In genomic region chr16:21508661-21509432, GRCh38 we compare ENCODE assay signal across 8 cellular contexts.
DNase-seq lines count a peak whose midpoint lies in the region; ATAC-seq and TF ChIP-seq lines count a peak whose summit lies in the region.
"Not testable (repeated sequence)": the region's sequence is repeated elsewhere in the genome, so short reads cannot be mapped to it uniquely, and the experiment has no call there.

No MANE protein-coding gene starts in this region.

- not testable (repeated sequence) for H4K8ac ChIP-seq in mesenchymal stem cell (ENCODE audit: low read length)

- H3K4me3 ChIP-seq in adrenal gland; gastroesophageal sphincter; mesenchymal stem cell (ENCODE audit: insufficient read depth in 1 of 2, low read depth in 1 of 2, low read length in 2 of 2); sigmoid colon; tibial nerve: not testable (repeated sequence)

- H3K4me3 Mint-ChIP-seq in activated CD4-positive, alpha-beta T cell treated with anti-CD3 and anti-CD28 coated beads, Interleukin-2, amount 10 ng/mL, durations not matched to agents 7 days and 5 days, result peak overlapping the region; percentile 79

- H3K4me1 ChIP-seq in adrenal gland (replicated peaks in 1 of 2), result peaks cover 23 to 52% of the 10 kb centered on the region in 2 donors
- H3K4me1 ChIP-seq in gastroesophageal sphincter, result peaks cover 15 to 93% (median 65%) of the 10 kb centered on the region in 3 donors
- H3K4me1 ChIP-seq in mesenchymal stem cell (ENCODE audit: control insufficient read depth, insufficient read depth, low read depth, low read length), result peaks cover 58% of the 10 kb centered on the region
- H3K4me1 ChIP-seq in sigmoid colon, result peaks cover 2 to 84% (median 76%) of the 10 kb centered on the region in 4 donors
- H3K4me1 ChIP-seq in tibial nerve, result peaks cover 0 to 73% (median 64%) of the 10 kb centered on the region in 4 donors

- H2AK5ac ChIP-seq in mesenchymal stem cell (ENCODE audit: low read length, severe bottlenecking), result peak overlapping the region; percentile 46

- not testable (repeated sequence) for H3K4me2 ChIP-seq in mesenchymal stem cell (ENCODE audit: low read length, poor library complexity, severe bottlenecking)

- not testable (repeated sequence) for H2BK120ac ChIP-seq in mesenchymal stem cell (ENCODE audit: low read depth, low read length)

- in situ Hi-C loops in Caki2 (cut with HindIII; ENCODE audit: low pct_unique_long_range_greater_than_20kb, low sequenced_read_pairs), result not testable (repeated sequence)

- not testable (repeated sequence) for H3K79me1 ChIP-seq in mesenchymal stem cell (replicated peaks; ENCODE audit: low read length, poor library complexity, severe bottlenecking)

- not testable (repeated sequence) for H3K14ac ChIP-seq in mesenchymal stem cell (ENCODE audit: low read length in 2 of 2)

- POLR2A ChIA-PET in activated CD4-positive, alpha-beta T cell treated with anti-CD3 and anti-CD28 coated beads, Interleukin-2, amount 10 ng/mL, durations not matched to agents 7 days and 5 days (lab: Charles Lee), result not testable (repeated sequence)

- H3K27ac Mint-ChIP-seq in activated CD4-positive, alpha-beta T cell treated with anti-CD3 and anti-CD28 coated beads, Interleukin-2, amount 10 ng/mL, durations not matched to agents 7 days and 5 days, result peak overlapping the region; percentile 91

- H3K27ac ChIP-seq in adrenal gland (peak overlapping the region in 4 of 5 donors; percentile 15 to 90 (median 64)), gastroesophageal sphincter (peak overlapping the region; percentile 10 to 88 (median 87)), sigmoid colon (peak overlapping the region; percentile 83 to 96 (median 86)), tibial nerve (peak overlapping the region in 3 of 4 donors; percentile 52 to 80 (median 66))
- H3K27ac ChIP-seq in mesenchymal stem cell (ENCODE audit: low read length, poor library complexity, severe bottlenecking), result not testable (repeated sequence)

- H3K18ac ChIP-seq in mesenchymal stem cell (ENCODE audit: low read depth in 1 of 2, low read length in 2 of 2), result not testable (repeated sequence)

- not testable (repeated sequence) for H2AFZ ChIP-seq in mesenchymal stem cell (ENCODE audit: low read depth, low read length)

- H3K4me1 Mint-ChIP-seq in activated CD4-positive, alpha-beta T cell treated with anti-CD3 and anti-CD28 coated beads, Interleukin-2, amount 10 ng/mL, durations not matched to agents 7 days and 5 days, result peaks cover 60% of the 10 kb centered on the region

- not testable (repeated sequence) for H3K27me3 ChIP-seq in adrenal gland; gastroesophageal sphincter; mesenchymal stem cell (ENCODE audit: control insufficient read depth in 1 of 2, insufficient read depth in 1 of 2, low read length in 2 of 2); sigmoid colon; tibial nerve

- not testable (repeated sequence) for ATAC-seq in gastroesophageal sphincter

- not testable (repeated sequence) for H3K9me3 Mint-ChIP-seq in activated CD4-positive, alpha-beta T cell treated with anti-CD3 and anti-CD28 coated beads, Interleukin-2, amount 10 ng/mL, durations not matched to agents 7 days and 5 days

- CTCF ChIA-PET in activated CD4-positive, alpha-beta T cell treated with anti-CD3 and anti-CD28 coated beads, Interleukin-2, amount 10 ng/mL, durations not matched to agents 7 days and 5 days (lab: Charles Lee), result interaction anchor here (1.6 kb wide), 1 partner anchor 9 kb away, joined by 3 read pairs; no protein-coding TSS in a partner anchor

- not testable (repeated sequence) for H2BK12ac ChIP-seq in mesenchymal stem cell (ENCODE audit: low read length in 2 of 2)

- not testable (repeated sequence) for H3K36me3 ChIP-seq in adrenal gland (replicated peaks in 1 of 2); gastroesophageal sphincter; sigmoid colon; tibial nerve
- peaks cover 0 to 29% of the 10 kb centered on the region in 2 experiments for H3K36me3 ChIP-seq in mesenchymal stem cell (ENCODE audit: control insufficient read depth in 1 of 2, insufficient read depth in 2 of 2, low read depth in 1 of 2, low read length in 2 of 2)

- H2BK5ac ChIP-seq in mesenchymal stem cell (ENCODE audit: low read depth, low read length, poor library complexity, severe bottlenecking), result not testable (repeated sequence)

- peaks cover 38% of the 10 kb centered on the region for H3K36me3 Mint-ChIP-seq in activated CD4-positive, alpha-beta T cell treated with anti-CD3 and anti-CD28 coated beads, Interleukin-2, amount 10 ng/mL, durations not matched to agents 7 days and 5 days (ENCODE audit: low read depth)

- H3K9ac ChIP-seq in mesenchymal stem cell (ENCODE audit: low read length), result not testable (repeated sequence)

- TF ChIP-seq EP300 in gastroesophageal sphincter (IDR thresholded peaks at IDR 0.05); sigmoid colon (IDR thresholded peaks at IDR 0.05); tibial nerve (IDR thresholded peaks at IDR 0.05): not testable (repeated sequence)

- H3K4ac ChIP-seq in mesenchymal stem cell (ENCODE audit: low read depth in 1 of 2, low read length in 2 of 2), result not testable (repeated sequence)

- not testable (repeated sequence) for H3K23ac ChIP-seq in mesenchymal stem cell (ENCODE audit: low read length in 2 of 2)

- not testable (repeated sequence) for TF ChIP-seq CTCF in adrenal gland (IDR thresholded peaks at IDR 0.05); gastroesophageal sphincter (IDR thresholded peaks at IDR 0.05); sigmoid colon (IDR thresholded peaks at IDR 0.05); tibial nerve (IDR thresholded peaks at IDR 0.05)

- DNase-seq in Caki2 (ENCODE audit: low read depth) (peak; percentile 38), OCI-M1 (lab: John Stamatoyannopoulos, UW) (peak; percentile 60), adrenal gland (peak; percentile 23 to 80 (median 62)), sigmoid colon (peak; percentile 72)
- DNase-seq in activated CD4-positive, alpha-beta T cell treated with anti-CD3 and anti-CD28 coated beads, Interleukin-2, amount 10 ng/mL, durations not matched to agents 7 days and 5 days; mesenchymal stem cell; tibial nerve (ENCODE audit: low spot score in 2 of 2): not testable (repeated sequence)

- intact Hi-C loops in adrenal gland (cut with DNase I), result loop anchor here in 1 of 2 donors (10.0 kb wide), 1 partner anchor 56 kb away; no protein-coding TSS in a partner anchor
- intact Hi-C loops in sigmoid colon (cut with DNase I), result not testable (repeated sequence)

- not testable (repeated sequence) for H2BK15ac ChIP-seq in mesenchymal stem cell (ENCODE audit: low read depth, poor library complexity, severe bottlenecking)

- not testable (repeated sequence) for H3K9me3 ChIP-seq in adrenal gland (replicated peaks in 1 of 3); gastroesophageal sphincter; mesenchymal stem cell (ENCODE audit: control insufficient read depth, low read length); sigmoid colon; tibial nerve

- not testable (repeated sequence) for TF ChIP-seq POLR2A in adrenal gland (IDR thresholded peaks at IDR 0.05); gastroesophageal sphincter (IDR thresholded peaks at IDR 0.05); sigmoid colon (IDR thresholded peaks at IDR 0.05); tibial nerve (IDR thresholded peaks at IDR 0.05)

- WGBS in adrenal gland, 4 donors, result 72 to 74% (median 72%) methylated on average over 15 to 17 of the region's 17 CpGs
- WGBS in gastroesophageal sphincter (ENCODE audit: low coverage in 1 of 2), 2 donors, result 54 to 60% methylated on average over 14 to 15 of the region's 17 CpGs
- WGBS in mesenchymal stem cell, result 91% methylated on average over 17 of the region's 17 CpGs
- WGBS in sigmoid colon, 2 donors, result 80 to 81% methylated on average over 17 of the region's 17 CpGs
- 51 to 57% methylated on average over 17 of the region's 17 CpGs for WGBS in tibial nerve, 2 donors

- H4K91ac ChIP-seq in mesenchymal stem cell (ENCODE audit: low read length), result not testable (repeated sequence)

- H3K27me3 Mint-ChIP-seq in activated CD4-positive, alpha-beta T cell treated with anti-CD3 and anti-CD28 coated beads, Interleukin-2, amount 10 ng/mL, durations not matched to agents 7 days and 5 days, result not testable (repeated sequence)
